Comparison of ENCODE assay signal across 15 cellular contexts in genomic region chr12:130375888-130376287, GRCh38. TPM values are rescaled to one million over a fixed set of nuclear protein-coding genes. Genes with fewer than 3 reads are reported as not detected.
DNase-seq lines count a peak whose midpoint lies in the region; ATAC-seq and TF ChIP-seq lines count a peak whose summit lies in the region.
"Had no signal": no experiment of that assay in that cellular context is flagged by ENCODE, and none has a peak within 500 bp of the region (broad histone marks: within the 10 kb centered on the region; RNA-seq: fewer than 3 reads in every experiment).

No MANE protein-coding gene starts in this region.

- H3K36me3 Mint-ChIP-seq in stimulated activated naive B cell treated with anti-CD40 and anti-IgM and Interleukin-4, amounts not matched to agents 10 μg/mL and 1 μg/mL and 100 μg/mL, for 72 hours: no peaks in the 10 kb centered on the region

- H3K27me3 ChIP-seq in RWPE2 (ENCODE audit: insufficient read depth, poor library complexity, severe bottlenecking) (no peaks in the 10 kb centered on the region), left lung (peaks cover 5 to 51% of the 10 kb centered on the region in 2 donors)

- TF ChIP-seq CTCF in RWPE2 (IDR thresholded peaks at IDR 0.05; ENCODE audit: poor library complexity, severe bottlenecking) (no peak), left lung (IDR thresholded peaks at IDR 0.05) (no peak)

- H3K9me3 ChIP-seq in RWPE2 (ENCODE audit: severe bottlenecking): no peaks in the 10 kb centered on the region
- no peaks in the 10 kb centered on the region for H3K9me3 ChIP-seq in left lung
- H3K9me3 ChIP-seq: Caco-2 had no signal

- intact Hi-C loops in left lung (cut with DNase I): no loop called here

- H3K4me1 Mint-ChIP-seq in stimulated activated naive B cell treated with anti-CD40 and anti-IgM and Interleukin-4, amounts not matched to agents 10 μg/mL and 1 μg/mL and 100 μg/mL, for 72 hours: no peaks in the 10 kb centered on the region

- DNase-seq in Daoy (ENCODE audit: low read depth) (peak; percentile 83), RWPE2 (ENCODE audit: low spot score) (no peak), foreskin melanocyte (peak; percentile 73), left lung (no peak), AG08395 (ENCODE audit: low spot score) (no peak)
- DNase-seq in stimulated activated naive B cell treated with anti-CD40 and anti-IgM and Interleukin-4, amounts not matched to agents 10 μg/mL and 1 μg/mL and 100 μg/mL, for 72 hours: no peak
- DNase-seq: AML-193; Caco-2; CD4-positive, alpha-beta T cell; EL; H9 had no signal

- no peaks in the 10 kb centered on the region for H3K4me1 ChIP-seq in RWPE2 (ENCODE audit: insufficient read depth, poor library complexity, severe bottlenecking)
- no peaks in the 10 kb centered on the region for H3K4me1 ChIP-seq in left lung
- H3K4me1 ChIP-seq: Caco-2 had no signal

- ATAC-seq in RWPE2 (ENCODE audit: low read depth) (peak; percentile 59; the same call in 1 of the 3 replicates), left lung (no peak), HG03175 (IDR thresholded peaks at IDR 0.05; ENCODE audit: unreplicated experiment) (no peak)
- ATAC-seq in stimulated activated naive B cell treated with anti-CD40 and anti-IgM and Interleukin-4, amounts not matched to agents 10 μg/mL and 1 μg/mL and 100 μg/mL, for 72 hours (replicated peaks): no peak

- peak overlapping the region; percentile 62 for H3K27ac Mint-ChIP-seq in stimulated activated naive B cell treated with anti-CD40 and anti-IgM and Interleukin-4, amounts not matched to agents 10 μg/mL and 1 μg/mL and 100 μg/mL, for 72 hours
- H3K27ac Mint-ChIP-seq: CD4-positive, alpha-beta T cell; H9 had no signal

- H3K4me3 ChIP-seq in RWPE2 (ENCODE audit: severe bottlenecking) (no peak overlapping the region), left lung (no peak overlapping the region)

- no peaks in the 10 kb centered on the region for H3K9me3 Mint-ChIP-seq in stimulated activated naive B cell treated with anti-CD40 and anti-IgM and Interleukin-4, amounts not matched to agents 10 μg/mL and 1 μg/mL and 100 μg/mL, for 72 hours
- H3K9me3 Mint-ChIP-seq: CD4-positive, alpha-beta T cell; H9 had no signal

- no peaks in the 10 kb centered on the region for H3K36me3 ChIP-seq in RWPE2 (ENCODE audit: low read depth)
- H3K36me3 ChIP-seq in left lung: no peaks in the 10 kb centered on the region

- H3K27me3 Mint-ChIP-seq in stimulated activated naive B cell treated with anti-CD40 and anti-IgM and Interleukin-4, amounts not matched to agents 10 μg/mL and 1 μg/mL and 100 μg/mL, for 72 hours: peaks cover 0 to 11% of the 10 kb centered on the region in 2 donors

- no peak overlapping the region for H3K27ac ChIP-seq in RWPE2 (ENCODE audit: poor library complexity, severe bottlenecking)
- no peak overlapping the region for H3K27ac ChIP-seq in left lung
- H3K27ac ChIP-seq: C4-2B had no signal

- no peak overlapping the region for H3K4me3 Mint-ChIP-seq in stimulated activated naive B cell treated with anti-CD40 and anti-IgM and Interleukin-4, amounts not matched to agents 10 μg/mL and 1 μg/mL and 100 μg/mL, for 72 hours
- H3K4me3 Mint-ChIP-seq: CD4-positive, alpha-beta T cell; H9 had no signal

RNA-seq across cellular contexts. Expression of gene PIWIL1, which starts 38.2 kb away (rescaled TPM):
- 0.68 and 1.8 TPM in 2 replicates for total RNA-seq in Daoy (2014; rRNA removed; shearing (Covaris generic))
- not detected for total RNA-seq in left lung
- total RNA-seq: A172; CD4-positive, alpha-beta T cell; H1; H9 had no signal

Comparison
In these comparisons a context has a peak if more than half of its experiments do, and no peak if none do; other contexts are left out.
1. DNase-seq: peak in Daoy (single experiment) and foreskin melanocyte (single experiment); none in RWPE2 (single experiment), stimulated activated naive B cell treated with anti-CD40 and anti-IgM and Interleukin-4, amounts not matched to agents 10 μg/mL and 1 μg/mL and 100 μg/mL, for 72 hours (single experiment), left lung (0 of 2) and AG08395 (single experiment).